ENCODE assay signal across 8 cellular contexts in the genomic region with DNA sequence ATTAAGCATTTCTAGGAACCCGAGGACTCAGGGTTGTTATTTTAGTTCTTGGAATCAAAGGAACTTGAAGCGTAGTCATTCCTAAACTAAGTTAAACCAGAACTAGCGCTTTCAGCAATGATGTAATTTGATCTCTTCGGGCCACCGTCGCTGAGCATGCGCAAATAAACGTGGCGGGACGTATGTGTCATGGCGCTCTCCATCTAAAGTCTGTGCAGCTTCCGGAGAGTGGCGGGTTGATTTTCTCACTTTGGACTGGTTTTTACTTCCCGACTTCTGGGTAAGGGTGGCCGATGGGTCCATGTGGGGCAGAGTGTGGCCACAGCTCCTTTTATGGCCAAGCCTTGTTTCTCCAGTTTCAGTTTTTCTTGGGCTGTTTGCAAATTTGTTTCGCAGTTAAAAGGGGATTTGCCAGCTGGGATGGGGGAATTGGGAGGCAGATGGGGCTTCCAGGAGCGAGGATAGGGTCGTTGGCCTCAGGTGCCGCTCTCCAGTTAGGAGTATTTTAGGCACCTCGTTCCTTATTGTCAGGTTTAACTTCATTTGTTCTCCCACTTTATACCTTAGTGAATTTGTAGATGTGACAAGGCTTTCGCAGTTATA. TPM values are rescaled to one million over a fixed set of nuclear protein-coding genes. Genes with fewer than 3 reads are reported as not detected.
DNase-seq lines count a peak whose midpoint lies in the region; ATAC-seq and TF ChIP-seq lines count a peak whose summit lies in the region.

Gene CDKAL1 (plus strand): TSS at position 163 of the 603 bp plus-strand sequence. CDS start 11,894 bp downstream, outside the sequence.

- peak in 45 of 56 donors; percentile 14 to 68 (median 38) for TF ChIP-seq CTCF in dorsolateral prefrontal cortex (IDR thresholded peaks at IDR 0.05 in 54 of 56, conservative IDR thresholded peaks at IDR 0.05 in 2 of 56; ENCODE audit: low read depth in 1 of 56, partially characterized antibody in 56 of 56)
- no peak for TF ChIP-seq CTCF in liver (IDR thresholded peaks at IDR 0.05; ENCODE audit: low read depth, low read length, missing input control)

- no peaks in the 10 kb centered on the region for H3K36me3 ChIP-seq in liver (ENCODE audit: control insufficient read depth in 4 of 4, insufficient read depth in 3 of 4, low read depth in 1 of 4, low read length in 3 of 4)

- H3K27me3 ChIP-seq in dorsolateral prefrontal cortex (peaks cover 0 to 3% (median 0%) of the 10 kb centered on the region in 45 donors), liver (ENCODE audit: control insufficient read depth in 4 of 4, insufficient read depth in 4 of 4, low read length in 3 of 4) (no peaks in the 10 kb centered on the region)

- intact Hi-C loops in dorsolateral prefrontal cortex (cut with DNase I) = loop anchor here (1.0 to 5.0 kb wide), 4 partner anchors 132 to 437 kb away; partner anchors contain the start of gene E2F3 (in 2 of the 2)

- H3K4me1 ChIP-seq in liver (ENCODE audit: control insufficient read depth in 4 of 4, insufficient read depth in 4 of 4, low read length in 3 of 4) = peaks cover 5 to 13% (median 11%) of the 10 kb centered on the region in 4 donors

- H3K9ac ChIP-seq in liver (ENCODE audit: low read depth in 1 of 2, low read length in 2 of 2) = peak within 1 kb of the TSS; percentile 31 to 96

- WGBS in liver = under 1% methylated on average over 21 of the region's 21 CpGs

- H3K4me3 ChIP-seq in dorsolateral prefrontal cortex (peak within 1 kb of the TSS; percentile 53 to 99 (median 85)), liver (ENCODE audit: low read depth in 1 of 3, low read length in 3 of 3) (peak within 1 kb of the TSS; percentile 96 to 99 (median 97))

- DNase-seq in C1 segment of cervical spinal cord (lab: John Stamatoyannopoulos, UW) = peak; percentile 12 to 90 (median 80)
- peak; percentile 98 for DNase-seq in NCI-H748 treated with DMSO at 0.1 percent for 48 hours (lab: John Stamatoyannopoulos, UW)
- DNase-seq in activated CD4-positive, alpha-beta T cell treated with anti-CD3 and anti-CD28 coated beads, Interleukin-2, amount 50 U/mL, for 24 hours (ENCODE audit: low read depth in 1 of 2, low spot score in 1 of 2) = peak; percentile 82 to 90
- peak; percentile 80 to 95 (median 90) for DNase-seq in dorsolateral prefrontal cortex
- DNase-seq in stimulated activated CD4-positive, alpha-beta T cell treated with anti-CD3 and anti-CD28 coated beads, Interleukin-4, amount 100 ng/mL, for 24 hours = peak; percentile 92

- H3K27ac ChIP-seq in dorsolateral prefrontal cortex (peak within 1 kb of the TSS in 54 of 59 donors; percentile 12 to 92 (median 77)), liver (ENCODE audit: low read depth in 1 of 2, low read length in 2 of 2) (peak within 1 kb of the TSS; percentile 85 to 90)

- TF ChIP-seq RAD21 in liver (IDR thresholded peaks at IDR 0.05) = peak in 1 of 2 donors; percentile 33

- peak; percentile 86 for ATAC-seq in GM19372 (IDR thresholded peaks at IDR 0.05; ENCODE audit: low read depth, unreplicated experiment)
- ATAC-seq in HG03558 (IDR thresholded peaks at IDR 0.05; ENCODE audit: extremely low read depth, unreplicated experiment) = peak; percentile 66

- H3K9me3 ChIP-seq in liver (ENCODE audit: control insufficient read depth in 4 of 4, low read length in 3 of 4) = no peaks in the 10 kb centered on the region

TF ChIP-seq in liver, 16 proteins besides CTCF, POLR2A, EP300 and RAD21:
- TF ChIP-seq FOXA1 (IDR thresholded peaks at IDR 0.05) (peak; percentile 47), NR2F2 (IDR thresholded peaks at IDR 0.05) (no peak), FOXA2 (IDR thresholded peaks at IDR 0.05) (peak; percentile 40), SP1 (IDR thresholded peaks at IDR 0.05) (peak; percentile 33), REST (IDR thresholded peaks at IDR 0.05) (peak; percentile 63), JUND (IDR thresholded peaks at IDR 0.05) (peak; percentile 80 to 85), HNF4A (conservative IDR thresholded peaks at IDR 0.05) (peak; percentile 15 to 26), YY1 (IDR thresholded peaks at IDR 0.05) (peak; percentile 99), MAX (IDR thresholded peaks at IDR 0.05) (peak; percentile 64), EGR1 (IDR thresholded peaks at IDR 0.05; ENCODE audit: low read depth in 2 of 2) (peak in 1 of 2 donors; percentile 49), RXRA (IDR thresholded peaks at IDR 0.05) (peak; percentile 14 to 43), GABPA (IDR thresholded peaks at IDR 0.05 in 1 of 2, conservative IDR thresholded peaks at IDR 0.05 in 1 of 2) (peak in 1 of 2 donors; percentile 77), TAF1 (conservative IDR thresholded peaks at IDR 0.05) (peak; percentile 80), HNF4G (IDR thresholded peaks at IDR 0.05) (no peak), ATF3 (IDR thresholded peaks at IDR 0.05) (peak; percentile 62)
- TF ChIP-seq, protein P1, sequence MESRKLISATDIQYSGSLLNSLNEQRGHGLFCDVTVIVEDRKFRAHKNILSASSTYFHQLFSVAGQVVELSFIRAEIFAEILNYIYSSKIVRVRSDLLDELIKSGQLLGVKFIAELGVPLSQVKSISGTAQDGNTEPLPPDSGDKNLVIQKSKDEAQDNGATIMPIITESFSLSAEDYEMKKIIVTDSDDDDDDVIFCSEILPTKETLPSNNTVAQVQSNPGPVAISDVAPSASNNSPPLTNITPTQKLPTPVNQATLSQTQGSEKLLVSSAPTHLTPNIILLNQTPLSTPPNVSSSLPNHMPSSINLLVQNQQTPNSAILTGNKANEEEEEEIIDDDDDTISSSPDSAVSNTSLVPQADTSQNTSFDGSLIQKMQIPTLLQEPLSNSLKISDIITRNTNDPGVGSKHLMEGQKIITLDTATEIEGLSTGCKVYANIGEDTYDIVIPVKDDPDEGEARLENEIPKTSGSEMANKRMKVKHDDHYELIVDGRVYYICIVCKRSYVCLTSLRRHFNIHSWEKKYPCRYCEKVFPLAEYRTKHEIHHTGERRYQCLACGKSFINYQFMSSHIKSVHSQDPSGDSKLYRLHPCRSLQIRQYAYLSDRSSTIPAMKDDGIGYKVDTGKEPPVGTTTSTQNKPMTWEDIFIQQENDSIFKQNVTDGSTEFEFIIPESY (IDR thresholded peaks at IDR 0.05) = peak; percentile 96

RNA-seq across cellular contexts. Expression of gene CDKAL1, which starts in this region (rescaled TPM):
- total RNA-seq in dorsolateral prefrontal cortex = 10 to 100 TPM; 11.4 to 19.5 (median 15.0) TPM
- total RNA-seq in liver = 10 to 100 TPM in 1 of 2 donors, 1 to 10 TPM in 1; 9.8 to 12.9 TPM
- polyA plus RNA-seq in liver = 1 to 10 TPM; 2.0 to 3.5 TPM

Comparison
In these comparisons a context has a peak if more than half of its experiments do, and no peak if none do; other contexts are left out.
1. Peak in every context shown above with its lines: DNase-seq, ATAC-seq, H3K4me3 ChIP-seq and H3K27ac ChIP-seq.